Comparison of ENCODE assay signal across 21 cellular contexts in genomic region chr15:81642451-81642990, GRCh38.
A peak's percentile ranks its signal among the peaks of the same experiment; 100 is the strongest.
DNase-seq lines count a peak whose midpoint lies in the region; FAIRE-seq and TF ChIP-seq lines count a peak whose summit lies in the region.
"Had no signal": no experiment of that assay in that cellular context is flagged by ENCODE, and none has a peak within 500 bp of the region (broad histone marks: within the 10 kb centered on the region; RNA-seq: fewer than 3 reads in every experiment).

No MANE protein-coding gene starts in this region.

- no peaks in the 10 kb centered on the region for H3K9me3 ChIP-seq in HEK293 (ENCODE audit: control insufficient read depth, insufficient read depth, low read depth, low read length)
- no peaks in the 10 kb centered on the region for H3K9me3 ChIP-seq in CD8-positive, alpha-beta memory T cell (ENCODE audit: low read length)
- H3K9me3 ChIP-seq: neutrophil, suprapubic skin had no signal

- POLR2A ChIA-PET in HEK293 (lab: Yijun Ruan, JAX), result no interaction called here
- POLR2A ChIA-PET in CD8-positive, alpha-beta memory T cell (lab: Charles Lee), result no interaction called here

- DNase-seq in AG09319 (ENCODE audit: extremely low read depth, low read depth) (peak; percentile 15), chondrocyte (ENCODE audit: low spot score) (no peak), mesothelial cell of epicardium (ENCODE audit: low spot score in 2 of 2, unreplicated experiment in 2 of 2) (no peak), OCI-M1 (lab: John Stamatoyannopoulos, UW) (no peak), HTR-8/SVneo (ENCODE audit: insufficient read length, low spot score) (no peak), NCI-H1092 (lab: John Stamatoyannopoulos, UW) (no peak)
- DNase-seq in CD8-positive, alpha-beta memory T cell, result no peak
- DNase-seq: activated naive CD4-positive, alpha-beta T cell; amygdala; CD4-positive, alpha-beta memory T cell; cerebellar nuclear complex; DMS79 treated with DMSO at 0.1 percent for 48 hours; endodermal cell; NCI-H1436; NCI-H69; PC-9 had no signal

- H3K27ac Mint-ChIP-seq in chondrocyte (ENCODE audit: unreplicated experiment), result peak overlapping the region; percentile 93
- peak overlapping the region; percentile 17 for H3K27ac Mint-ChIP-seq in mesothelial cell of epicardium
- H3K27ac Mint-ChIP-seq in CD8-positive, alpha-beta memory T cell, result no peak overlapping the region
- H3K27ac Mint-ChIP-seq: CD4-positive, alpha-beta memory T cell; endodermal cell; T-helper 1 cell treated with Interleukin-12 subunit alpha and Interleukin-12 subunit beta and Interleukin-4 antibody, amounts not matched to agents 30 μg/mL and 1 μg/mL, for 36 hours had no signal

- no peak for FAIRE-seq in HTR-8/SVneo (lab: Jason Lieb, UNC)

- H3K4me1 ChIP-seq in HEK293 (ENCODE audit: control insufficient read depth, insufficient read depth, low read length), result peaks cover 8% of the 10 kb centered on the region
- no peaks in the 10 kb centered on the region for H3K4me1 ChIP-seq in CD8-positive, alpha-beta memory T cell (ENCODE audit: insufficient read depth, low read length)
- H3K4me1 ChIP-seq: gastroesophageal sphincter, suprapubic skin had no signal

- H3K4me3 ChIP-seq in HEK293 (ENCODE audit: low read depth, low read length), result no peak overlapping the region
- no peak overlapping the region for H3K4me3 ChIP-seq in CD8-positive, alpha-beta memory T cell (ENCODE audit: low read length)
- H3K4me3 ChIP-seq: gastroesophageal sphincter, PC-9, suprapubic skin had no signal

- H3K9me3 Mint-ChIP-seq in chondrocyte (ENCODE audit: low read depth), result peaks cover 13% of the 10 kb centered on the region
- peaks cover 30% of the 10 kb centered on the region for H3K9me3 Mint-ChIP-seq in mesothelial cell of epicardium
- H3K9me3 Mint-ChIP-seq in CD8-positive, alpha-beta memory T cell, result no peaks in the 10 kb centered on the region
- H3K9me3 Mint-ChIP-seq: endodermal cell; T-helper 1 cell treated with Interleukin-12 subunit alpha and Interleukin-12 subunit beta and Interleukin-4 antibody, amounts not matched to agents 30 μg/mL and 1 μg/mL, for 36 hours had no signal

- no peak overlapping the region for H3K27ac ChIP-seq in HEK293 (ENCODE audit: extremely low read depth, low read depth, low read length)
- H3K27ac ChIP-seq in CD8-positive, alpha-beta memory T cell (ENCODE audit: low read depth, low read length), result no peak overlapping the region
- H3K27ac ChIP-seq: gastroesophageal sphincter, neutrophil, PC-9, suprapubic skin had no signal

- H3K36me3 ChIP-seq in HEK293 (ENCODE audit: control insufficient read depth in 2 of 2, insufficient read depth in 1 of 2, low read length in 2 of 2), result no peaks in the 10 kb centered on the region
- no peaks in the 10 kb centered on the region for H3K36me3 ChIP-seq in CD8-positive, alpha-beta memory T cell (ENCODE audit: insufficient read depth, low read length)
- H3K36me3 ChIP-seq: gastroesophageal sphincter, neutrophil, suprapubic skin had no signal

- CTCF ChIA-PET in HEK293 (lab: Yijun Ruan, JAX), result interaction anchor here (1.3 kb wide), 1 partner anchor 12 kb away, joined by 4 read pairs; no protein-coding TSS in a partner anchor
- CTCF ChIA-PET in CD8-positive, alpha-beta memory T cell (lab: Charles Lee), result no interaction called here

- TF ChIP-seq CTCF in AG09319 (IDR thresholded peaks at IDR 0.05; ENCODE audit: low read depth, low read length) (no peak), HEK293 (tag by site-specific recombination; IDR thresholded peaks at IDR 0.05) (no peak), chondrocyte (IDR thresholded peaks at IDR 0.05) (no peak), mesothelial cell of epicardium (IDR thresholded peaks at IDR 0.05; ENCODE audit: unreplicated experiment) (no peak)

- H3K4me3 Mint-ChIP-seq in chondrocyte (ENCODE audit: unreplicated experiment) (no peak overlapping the region), mesothelial cell of epicardium (no peak overlapping the region)
- H3K4me3 Mint-ChIP-seq in CD8-positive, alpha-beta memory T cell, result no peak overlapping the region
- H3K4me3 Mint-ChIP-seq: CD4-positive, alpha-beta memory T cell; endodermal cell; T-helper 1 cell treated with Interleukin-12 subunit alpha and Interleukin-12 subunit beta and Interleukin-4 antibody, amounts not matched to agents 30 μg/mL and 1 μg/mL, for 36 hours had no signal

- no peaks in the 10 kb centered on the region for H3K27me3 ChIP-seq in CD8-positive, alpha-beta memory T cell (ENCODE audit: insufficient read depth, low read length, poor library complexity, severe bottlenecking)
- H3K27me3 ChIP-seq: gastroesophageal sphincter, neutrophil, suprapubic skin had no signal

- H3K27me3 Mint-ChIP-seq in chondrocyte (ENCODE audit: low read depth) (no peaks in the 10 kb centered on the region), mesothelial cell of epicardium (ENCODE audit: low read depth) (no peaks in the 10 kb centered on the region)
- H3K27me3 Mint-ChIP-seq in CD8-positive, alpha-beta memory T cell, result peaks cover 0 to 2% of the 10 kb centered on the region in 2 donors

- peaks cover 17% of the 10 kb centered on the region for H3K4me1 Mint-ChIP-seq in chondrocyte (ENCODE audit: low read depth)
- peaks cover 10% of the 10 kb centered on the region for H3K4me1 Mint-ChIP-seq in mesothelial cell of epicardium
- no peaks in the 10 kb centered on the region for H3K4me1 Mint-ChIP-seq in CD8-positive, alpha-beta memory T cell
- H3K4me1 Mint-ChIP-seq: CD4-positive, alpha-beta memory T cell; endodermal cell had no signal

- H3K36me3 Mint-ChIP-seq in chondrocyte (ENCODE audit: low read depth), result peaks cover 1% of the 10 kb centered on the region
- peaks cover 28% of the 10 kb centered on the region for H3K36me3 Mint-ChIP-seq in mesothelial cell of epicardium
- no peaks in the 10 kb centered on the region for H3K36me3 Mint-ChIP-seq in CD8-positive, alpha-beta memory T cell
- H3K36me3 Mint-ChIP-seq: CD4-positive, alpha-beta memory T cell had no signal

TF ChIP-seq in HEK293, 187 proteins besides CTCF, POLR2A, EP300 and RAD21 (continues in another document):
- no peak for TF ChIP-seq ZNF391 (tag by site-specific recombination; IDR thresholded peaks at IDR 0.05; ENCODE audit: borderline replicate concordance, low read depth)
- peak; percentile 59; the same call in 1 of the 2 replicates for TF ChIP-seq ZSCAN30 (tag by site-specific recombination; IDR thresholded peaks at IDR 0.05)
- no peak for TF ChIP-seq ZNF548 (tag by site-specific recombination; IDR thresholded peaks at IDR 0.05)
- peak; percentile 18; the same call in 1 of the 2 replicates for TF ChIP-seq FEZF1 (tag by site-specific recombination; IDR thresholded peaks at IDR 0.05)
- peak; percentile 20; the same call in 1 of the 2 replicates for TF ChIP-seq KLF8 (tag by site-specific recombination; IDR thresholded peaks at IDR 0.05)
- TF ChIP-seq ZBTB10 (tag by site-specific recombination; IDR thresholded peaks at IDR 0.05), result 0 out of 2 replicates have a peak, but pooled peaks have one; percentile 30
- peak; percentile 43; the same call in 1 of the 2 replicates for TF ChIP-seq ZNF558 (tag by site-specific recombination; IDR thresholded peaks at IDR 0.05)
- TF ChIP-seq ZEB2 (tag by site-specific recombination; IDR thresholded peaks at IDR 0.05), result peak; percentile 66; the same call in 1 of the 2 replicates
- TF ChIP-seq ZNF155 (tag by site-specific recombination; IDR thresholded peaks at IDR 0.05), result no peak
- TF ChIP-seq ZNF629 (tag by site-specific recombination; IDR thresholded peaks at IDR 0.05), result peak; percentile 50; the same call in 1 of the 2 replicates
- 0 out of 2 replicates have a peak, but pooled peaks have one; percentile 70 for TF ChIP-seq ZNF692 (tag by site-specific recombination; IDR thresholded peaks at IDR 0.05)
- TF ChIP-seq GFI1B (tag by site-specific recombination; IDR thresholded peaks at IDR 0.05), result peak; percentile 72
- peak; percentile 93 for TF ChIP-seq SCRT2 (tag by site-specific recombination; IDR thresholded peaks at IDR 0.05)
- TF ChIP-seq KLF10 (tag by site-specific recombination; IDR thresholded peaks at IDR 0.05), result no peak
- TF ChIP-seq ZBTB21 (tag by site-specific recombination; IDR thresholded peaks at IDR 0.05), result peak; percentile 69
- no peak for TF ChIP-seq ZNF202 (tag by site-specific recombination; IDR thresholded peaks at IDR 0.05; ENCODE audit: borderline replicate concordance)

Comparison
In these comparisons a context has a peak if more than half of its experiments do, and no peak if none do; other contexts are left out.
1. H3K27ac Mint-ChIP-seq: peak in chondrocyte (single experiment) and mesothelial cell of epicardium (single experiment); none in CD8-positive, alpha-beta memory T cell (0 of 8).